Comparison of ENCODE assay signal across 1 cellular context in the genomic region with DNA sequence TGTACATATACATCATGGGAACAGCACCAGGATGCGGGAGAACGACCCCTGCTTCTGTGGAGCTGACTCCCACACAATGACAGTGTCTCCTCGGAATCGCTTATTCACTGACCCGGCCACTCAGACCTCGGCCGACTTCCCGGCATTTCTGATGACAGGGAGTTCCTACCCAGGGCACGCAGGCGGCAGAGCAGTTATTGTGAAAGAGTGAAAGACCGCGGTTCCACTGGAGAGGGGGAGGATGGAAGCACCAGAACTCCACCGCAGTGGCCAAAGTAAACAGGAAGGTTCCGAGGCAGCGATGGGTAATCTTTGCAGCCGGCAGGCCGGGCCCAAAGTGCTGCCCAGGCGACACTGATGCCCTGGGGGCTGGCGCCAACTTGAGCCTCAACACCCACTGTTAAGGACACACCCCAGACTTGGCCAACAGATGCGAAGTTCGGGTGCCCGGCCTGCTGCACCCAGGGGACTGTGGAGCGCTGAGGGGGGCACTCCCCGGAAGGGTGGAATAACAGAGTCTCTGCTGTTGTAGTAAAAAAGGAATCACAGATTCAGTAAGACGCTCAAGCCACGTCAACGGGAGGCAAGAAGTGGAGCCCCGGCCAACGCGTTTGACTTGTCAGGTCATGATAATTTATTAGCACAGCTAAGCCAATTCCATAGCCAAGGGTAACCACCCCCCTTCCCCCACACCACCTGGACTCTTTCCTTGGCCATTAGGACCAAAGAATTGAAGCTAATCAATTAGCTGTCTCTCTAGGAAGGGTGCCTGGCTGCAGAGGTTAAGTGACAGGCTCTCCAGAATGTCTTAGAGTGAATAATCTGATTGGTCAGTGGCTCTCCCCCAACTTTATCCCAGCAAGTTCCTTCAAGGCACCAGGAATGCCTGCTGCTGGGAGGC.
TF ChIP-seq lines count a peak whose summit lies in the region.

No MANE protein-coding gene starts in this region.

TF ChIP-seq in IMR-90, 13 proteins besides CTCF, POLR2A, EP300 and RAD21 (continued from another document):
- peak; percentile 62 for TF ChIP-seq MXI1 (IDR thresholded peaks at IDR 0.05; ENCODE audit: borderline replicate concordance, low read depth, low read length)
- peak; percentile 60 for TF ChIP-seq FOS (IDR thresholded peaks at IDR 0.05; ENCODE audit: low read depth, low read length)
- TF ChIP-seq CHD1 (IDR thresholded peaks at IDR 0.05; ENCODE audit: low read depth, low read length), result no peak
- no peak for TF ChIP-seq RFX5 (IDR thresholded peaks at IDR 0.05; ENCODE audit: low read depth, low read length)
- TF ChIP-seq USF2 (IDR thresholded peaks at IDR 0.05; ENCODE audit: low read depth, low read length), result no peak
- TF ChIP-seq MAFK (IDR thresholded peaks at IDR 0.05; ENCODE audit: low read depth, low read length), result peak; percentile 47
- TF ChIP-seq, protein P1, sequence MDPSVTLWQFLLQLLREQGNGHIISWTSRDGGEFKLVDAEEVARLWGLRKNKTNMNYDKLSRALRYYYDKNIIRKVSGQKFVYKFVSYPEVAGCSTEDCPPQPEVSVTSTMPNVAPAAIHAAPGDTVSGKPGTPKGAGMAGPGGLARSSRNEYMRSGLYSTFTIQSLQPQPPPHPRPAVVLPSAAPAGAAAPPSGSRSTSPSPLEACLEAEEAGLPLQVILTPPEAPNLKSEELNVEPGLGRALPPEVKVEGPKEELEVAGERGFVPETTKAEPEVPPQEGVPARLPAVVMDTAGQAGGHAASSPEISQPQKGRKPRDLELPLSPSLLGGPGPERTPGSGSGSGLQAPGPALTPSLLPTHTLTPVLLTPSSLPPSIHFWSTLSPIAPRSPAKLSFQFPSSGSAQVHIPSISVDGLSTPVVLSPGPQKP (IDR thresholded peaks at IDR 0.05; ENCODE audit: borderline replicate concordance, low read depth, low read length), result no peak
- no peak for TF ChIP-seq RCOR1 (IDR thresholded peaks at IDR 0.05; ENCODE audit: insufficient replicate concordance, low read length)
- peak; percentile 80 for TF ChIP-seq BHLHE40 (IDR thresholded peaks at IDR 0.05; ENCODE audit: low read depth, low read length)
